In the genomic region with DNA sequence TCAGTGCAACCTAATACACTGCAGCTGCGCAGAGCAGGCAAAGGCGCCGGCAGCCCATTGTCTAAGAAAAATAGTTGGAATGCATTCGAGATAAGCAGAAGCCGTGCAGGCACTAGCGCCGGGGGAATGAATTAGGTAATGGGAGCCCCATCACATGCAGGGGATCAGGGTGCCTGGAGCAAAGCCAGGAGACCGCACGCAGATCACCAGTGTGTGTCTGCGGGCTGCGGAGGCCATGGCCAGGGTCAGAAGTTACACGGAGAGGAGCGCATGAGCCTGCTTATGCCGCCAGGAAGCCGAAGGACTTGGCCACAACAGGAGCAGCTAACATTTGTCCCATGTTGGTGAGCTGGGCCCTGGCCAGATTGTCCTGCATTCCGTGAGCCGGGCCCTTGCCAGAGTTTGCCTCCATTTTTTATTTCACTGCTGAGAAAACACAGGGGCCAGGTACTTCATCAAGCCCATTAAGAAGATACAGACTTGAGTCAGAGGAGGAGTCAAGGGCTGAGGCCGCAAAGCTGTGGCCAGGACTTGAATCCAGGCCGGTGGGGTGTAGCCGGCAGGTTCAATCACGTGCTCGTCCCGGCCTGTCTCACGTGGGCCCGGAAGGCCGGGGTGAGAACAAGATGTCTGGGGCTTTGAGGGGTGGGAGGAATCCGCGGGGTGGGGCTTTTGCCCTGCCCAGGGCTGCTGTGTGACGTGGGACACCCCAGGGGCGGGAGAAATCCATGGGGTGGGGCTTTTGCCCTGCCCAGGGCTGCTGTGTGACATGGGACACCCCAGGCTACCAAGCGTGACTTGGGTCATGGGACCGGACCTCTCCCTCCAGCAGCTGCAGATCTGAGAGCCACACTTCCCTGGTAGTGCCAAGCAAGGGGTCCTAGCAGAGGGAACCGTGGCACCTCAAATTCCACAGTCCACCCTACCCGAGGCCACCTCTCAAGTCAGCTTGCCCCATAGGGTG, we compare ENCODE assay signal across 13 cellular contexts.
A peak's percentile ranks its signal among the peaks of the same experiment; 100 is the strongest.
DNase-seq lines count a peak whose midpoint lies in the region; ATAC-seq and TF ChIP-seq lines count a peak whose summit lies in the region.
"Had no signal": no experiment of that assay in that cellular context is flagged by ENCODE, and none has a peak within 500 bp of the region (broad histone marks: within the 10 kb centered on the region; RNA-seq: fewer than 3 reads in every experiment).

No MANE protein-coding gene starts in this region.

- peak overlapping the region; percentile 78 for H2BK5ac ChIP-seq in neuronal stem cell (ENCODE audit: low read length)

- no peak overlapping the region for H3K4me3 Mint-ChIP-seq in activated naive CD8-positive, alpha-beta T cell treated with anti-CD3 and anti-CD28 coated beads, Interleukin-2, amount 10 ng/mL, durations not matched to agents 7 days and 5 days
- H3K4me3 Mint-ChIP-seq in activated naive CD8-positive, alpha-beta T cell treated with anti-CD3 and anti-CD28 coated beads for 36 hours, result no peak overlapping the region

- peak; percentile 18 for DNase-seq in activated naive CD8-positive, alpha-beta T cell treated with anti-CD3 and anti-CD28 coated beads, Interleukin-2, amount 10 ng/mL, durations not matched to agents 7 days and 5 days
- DNase-seq in activated naive CD8-positive, alpha-beta T cell treated with anti-CD3 and anti-CD28 coated beads for 36 hours, result no peak
- DNase-seq in fibroblast of the aortic adventitia (ENCODE audit: low read depth) (peak; percentile 11), neuronal stem cell (ENCODE audit: low spot score) (peak; percentile 31), ureter (ENCODE audit: low spot score) (peak; percentile 41), HEK293T (ENCODE audit: extremely low spot score) (no peak), NCI-H2029 treated with DMSO at 0.1 percent for 48 hours (lab: John Stamatoyannopoulos, UW) (no peak)
- DNase-seq: activated T-cell treated with anti-CD3 and anti-CD28 coated beads for 4 hours, colonic mucosa, hippocampal formation, MM.1S had no signal

- H3K4me3 ChIP-seq in fibroblast of the aortic adventitia (ENCODE audit: low read depth, low read length) (no peak overlapping the region), neuronal stem cell (ENCODE audit: low read length in 2 of 2) (no peak overlapping the region)
- H3K4me3 ChIP-seq: colonic mucosa had no signal

- H4K91ac ChIP-seq in neuronal stem cell (ENCODE audit: low read depth, low read length, poor library complexity), result peak overlapping the region; percentile 5

- no peak overlapping the region for H3K27ac Mint-ChIP-seq in activated naive CD8-positive, alpha-beta T cell treated with anti-CD3 and anti-CD28 coated beads, Interleukin-2, amount 10 ng/mL, durations not matched to agents 7 days and 5 days
- H3K27ac Mint-ChIP-seq in activated naive CD8-positive, alpha-beta T cell treated with anti-CD3 and anti-CD28 coated beads for 36 hours, result no peak overlapping the region

- H2BK120ac ChIP-seq in neuronal stem cell (ENCODE audit: low read depth, low read length), result peak overlapping the region; percentile 69

- no peak for TF ChIP-seq CTCF in fibroblast of the aortic adventitia (IDR thresholded peaks at IDR 0.05; ENCODE audit: insufficient read depth, low read length)

- ATAC-seq in activated naive CD8-positive, alpha-beta T cell treated with anti-CD3 and anti-CD28 coated beads, Interleukin-2, amount 10 ng/mL, durations not matched to agents 7 days and 5 days (ENCODE audit: low read depth), result no peak
- no peak for ATAC-seq in HG02870 (IDR thresholded peaks at IDR 0.05; ENCODE audit: unreplicated experiment)
- ATAC-seq: HCT116 had no signal

- peaks cover 5% of the 10 kb centered on the region for H3K9me3 Mint-ChIP-seq in activated naive CD8-positive, alpha-beta T cell treated with anti-CD3 and anti-CD28 coated beads, Interleukin-2, amount 10 ng/mL, durations not matched to agents 7 days and 5 days
- no peaks in the 10 kb centered on the region for H3K9me3 Mint-ChIP-seq in activated naive CD8-positive, alpha-beta T cell treated with anti-CD3 and anti-CD28 coated beads for 36 hours

- H3K79me1 ChIP-seq in neuronal stem cell (ENCODE audit: low read depth, low read length), result no peaks in the 10 kb centered on the region

- H2BK15ac ChIP-seq in neuronal stem cell (ENCODE audit: low read length), result peak overlapping the region; percentile 51

- no CpG with 5 or more reads among the region's 34 CpGs for WGBS in neuronal stem cell (ENCODE audit: extremely low coverage in 2 of 2, insufficient read length in 2 of 2, insufficient replicate concordance in 1 of 2), 2 donors

- H3K27ac ChIP-seq in neuronal stem cell (replicated peaks; ENCODE audit: low read length), result peak overlapping the region; percentile 29
- H3K27ac ChIP-seq: colonic mucosa had no signal

- POLR2A ChIA-PET in activated naive CD8-positive, alpha-beta T cell treated with anti-CD3 and anti-CD28 coated beads, Interleukin-2, amount 10 ng/mL, durations not matched to agents 7 days and 5 days (lab: Charles Lee), result no interaction called here
- POLR2A ChIA-PET in HEK293T (lab: Yijun Ruan, JAX), result no interaction called here

- no peaks in the 10 kb centered on the region for H3K36me3 ChIP-seq in neuronal stem cell (replicated peaks in 1 of 2; ENCODE audit: control insufficient read depth in 2 of 2, insufficient read depth in 2 of 2, low read length in 2 of 2)
- H3K36me3 ChIP-seq: colonic mucosa had no signal

- H3K36me3 Mint-ChIP-seq in activated naive CD8-positive, alpha-beta T cell treated with anti-CD3 and anti-CD28 coated beads, Interleukin-2, amount 10 ng/mL, durations not matched to agents 7 days and 5 days, result no peaks in the 10 kb centered on the region
- no peaks in the 10 kb centered on the region for H3K36me3 Mint-ChIP-seq in activated naive CD8-positive, alpha-beta T cell treated with anti-CD3 and anti-CD28 coated beads for 36 hours

- peak overlapping the region; percentile 78 for H3K18ac ChIP-seq in neuronal stem cell (ENCODE audit: low read length)

- CTCF ChIA-PET in HEK293T (lab: Yijun Ruan, JAX), result no interaction called here

- H2AK5ac ChIP-seq in neuronal stem cell (ENCODE audit: low read depth, low read length), result peak overlapping the region; percentile 54

- no peak overlapping the region for H4K8ac ChIP-seq in neuronal stem cell (ENCODE audit: low read depth, low read length)

- peak overlapping the region; percentile 67 for H3K14ac ChIP-seq in neuronal stem cell (ENCODE audit: low read length)

- H3K9me3 ChIP-seq in neuronal stem cell (replicated peaks in 1 of 2; ENCODE audit: control insufficient read depth in 2 of 2, insufficient read depth in 1 of 2, low read depth in 1 of 2, low read length in 2 of 2), result peaks cover 2 to 18% of the 10 kb centered on the region in 2 donors
- H3K9me3 ChIP-seq: colonic mucosa had no signal

- H3K27me3 Mint-ChIP-seq in activated naive CD8-positive, alpha-beta T cell treated with anti-CD3 and anti-CD28 coated beads, Interleukin-2, amount 10 ng/mL, durations not matched to agents 7 days and 5 days, result no peaks in the 10 kb centered on the region
- H3K27me3 Mint-ChIP-seq in activated naive CD8-positive, alpha-beta T cell treated with anti-CD3 and anti-CD28 coated beads for 36 hours, result no peaks in the 10 kb centered on the region

- peaks cover 0 to 10% of the 10 kb centered on the region in 2 donors for H3K4me1 ChIP-seq in neuronal stem cell (ENCODE audit: control insufficient read depth in 2 of 2, insufficient read depth in 1 of 2, low read depth in 1 of 2, low read length in 2 of 2)
- H3K4me1 ChIP-seq: colonic mucosa had no signal

- H3K4me2 ChIP-seq in neuronal stem cell (ENCODE audit: insufficient read depth, low read length, poor library complexity, severe bottlenecking), result peak overlapping the region; percentile 19

- no peak overlapping the region for H3K23ac ChIP-seq in neuronal stem cell (ENCODE audit: low read depth, low read length, poor library complexity)

- peaks cover 1% of the 10 kb centered on the region for H3K4me1 Mint-ChIP-seq in activated naive CD8-positive, alpha-beta T cell treated with anti-CD3 and anti-CD28 coated beads, Interleukin-2, amount 10 ng/mL, durations not matched to agents 7 days and 5 days
- no peaks in the 10 kb centered on the region for H3K4me1 Mint-ChIP-seq in activated naive CD8-positive, alpha-beta T cell treated with anti-CD3 and anti-CD28 coated beads for 36 hours

- H3K9ac ChIP-seq in neuronal stem cell (ENCODE audit: low read depth, low read length, poor library complexity), result no peak overlapping the region

- no peak overlapping the region for H2AFZ ChIP-seq in neuronal stem cell (ENCODE audit: low read length)

- peaks cover 0 to 11% (median 0%) of the 10 kb centered on the region in 3 experiments for H3K27me3 ChIP-seq in neuronal stem cell (ENCODE audit: control insufficient read depth in 3 of 3, insufficient read depth in 3 of 3, low read depth in 1 of 3, low read length in 3 of 3)
- H3K27me3 ChIP-seq: colonic mucosa had no signal

- peak overlapping the region; percentile 18 for H2BK12ac ChIP-seq in neuronal stem cell (ENCODE audit: low read length)

- H3K4ac ChIP-seq in neuronal stem cell (ENCODE audit: low read length), result no peak overlapping the region

TF ChIP-seq in HEK293T, 16 proteins besides CTCF, POLR2A, EP300 and RAD21:
- no peak for TF ChIP-seq NFRKB (IDR thresholded peaks at IDR 0.05)

Comparison
In these comparisons a context has a peak if more than half of its experiments do, and no peak if none do; other contexts are left out.
1. DNase-seq: peak in activated naive CD8-positive, alpha-beta T cell treated with anti-CD3 and anti-CD28 coated beads, Interleukin-2, amount 10 ng/mL, durations not matched to agents 7 days and 5 days (single experiment), fibroblast of the aortic adventitia (single experiment), neuronal stem cell (single experiment) and ureter (single experiment); none in activated naive CD8-positive, alpha-beta T cell treated with anti-CD3 and anti-CD28 coated beads for 36 hours (single experiment), HEK293T (single experiment) and NCI-H2029 treated with DMSO at 0.1 percent for 48 hours (single experiment).